In genomic region chr1:120621278-120621677, GRCh38 we compare ENCODE assay signal across 4 cellular contexts.
DNase-seq lines count a peak whose midpoint lies in the region; ATAC-seq and TF ChIP-seq lines count a peak whose summit lies in the region.
"Not testable (repeated sequence)": the region's sequence is repeated elsewhere in the genome, so short reads cannot be mapped to it uniquely, and the experiment has no call there.

No MANE protein-coding gene starts in this region.

- no CpG with 5 or more reads among the region's 5 CpGs for WGBS in heart right ventricle, 2 donors
- no CpG with 5 or more reads among the region's 5 CpGs for WGBS in psoas muscle, 3 donors

- ATAC-seq in Right ventricle myocardium superior (ENCODE audit: poor library complexity), result peak; percentile 49
- ATAC-seq in heart right ventricle, result peak in 7 of 8 donors; percentile 12 to 68 (median 42)
- ATAC-seq in left ventricle myocardium superior, result peak; percentile 59
- ATAC-seq in psoas muscle, result peak; percentile 63 to 77 (median 72)

- not testable (repeated sequence) for H3K4me1 ChIP-seq in heart right ventricle, psoas muscle

- H3K27me3 ChIP-seq in heart right ventricle; psoas muscle (ENCODE audit: insufficient read depth in 3 of 3, low read length in 2 of 3): not testable (repeated sequence)

- H3K4me3 ChIP-seq in heart right ventricle, psoas muscle: not testable (repeated sequence)

- intact Hi-C loops in Right ventricle myocardium superior (cut with DNase I); heart right ventricle (cut with DNase I); left ventricle myocardium superior (cut with micrococcal nuclease); psoas muscle (cut with DNase I): not testable (repeated sequence)

- TF ChIP-seq CTCF in heart right ventricle (IDR thresholded peaks at IDR 0.05); psoas muscle (IDR thresholded peaks at IDR 0.05): not testable (repeated sequence)

- H3K36me3 ChIP-seq in heart right ventricle; psoas muscle (ENCODE audit: insufficient read depth in 1 of 2, low read depth in 1 of 2): not testable (repeated sequence)

- not testable (repeated sequence) for DNase-seq in Right ventricle myocardium superior, heart right ventricle, left ventricle myocardium superior, psoas muscle

- not testable (repeated sequence) for H3K27ac ChIP-seq in heart right ventricle, psoas muscle

- not testable (repeated sequence) for H3K9me3 ChIP-seq in heart right ventricle, psoas muscle
